In the genomic region with DNA sequence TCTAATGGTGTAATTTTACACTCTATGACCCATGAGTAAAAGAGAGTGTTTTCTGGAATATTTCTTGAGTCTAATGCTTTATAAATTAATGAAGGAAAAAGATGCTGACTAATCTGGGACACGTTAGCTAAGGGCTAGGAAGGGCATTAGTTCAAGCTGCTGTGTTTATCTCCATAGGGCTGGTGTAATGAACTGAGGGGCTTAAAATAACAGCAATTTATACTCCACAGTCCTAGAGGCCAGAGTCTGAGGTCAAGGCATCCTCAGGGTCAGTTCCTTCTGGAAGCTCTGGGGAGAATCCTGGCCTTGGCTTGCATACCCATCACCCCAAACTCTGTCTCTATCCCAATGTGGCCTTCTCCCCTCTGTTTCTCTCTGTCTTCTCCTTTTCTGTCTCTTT, we compare ENCODE assay signal across 7 cellular contexts.
"Had no signal": no experiment of that assay in that cellular context is flagged by ENCODE, and none has a peak within 500 bp of the region (broad histone marks: within the 10 kb centered on the region; RNA-seq: fewer than 3 reads in every experiment).

No MANE protein-coding gene starts in this region.

- H3K27ac Mint-ChIP-seq: H9 had no signal

- H3K27ac ChIP-seq: GM23248 had no signal

- ATAC-seq: K562 had no signal

- H3K4me3 ChIP-seq: GM23248, K562 had no signal

- H3K4me3 Mint-ChIP-seq: H9 had no signal

- DNase-seq: GM23248, GOT3, H9, HCEC 1CT, IMR-90, KG1 had no signal

- H3K9ac ChIP-seq: GM23248 had no signal
